1 cellular context compared by ENCODE assay signal in the genomic region with DNA sequence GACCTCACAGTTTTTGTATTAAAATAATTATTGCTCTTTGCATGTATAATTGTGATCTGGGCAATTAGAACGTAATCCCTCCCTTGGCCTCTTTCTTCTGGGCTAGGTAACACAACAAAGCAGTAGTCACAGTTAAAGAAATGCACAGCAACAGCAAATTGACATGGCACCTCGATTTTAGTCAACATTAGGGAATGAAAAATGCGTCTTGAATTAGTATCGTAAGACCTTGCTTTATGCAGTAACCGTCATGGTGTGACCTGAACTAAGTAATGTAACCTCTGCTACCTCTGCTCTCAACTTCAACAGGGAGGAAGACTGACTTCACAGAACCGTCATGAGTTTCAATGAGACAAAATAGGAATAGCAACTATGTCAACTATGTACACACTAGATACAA.
TF ChIP-seq lines count a peak whose summit lies in the region.

No MANE protein-coding gene starts in this region.

TF ChIP-seq in K562, 482 proteins besides CTCF, POLR2A, EP300 and RAD21 (continued from another document):
- TF ChIP-seq, protein P1, sequence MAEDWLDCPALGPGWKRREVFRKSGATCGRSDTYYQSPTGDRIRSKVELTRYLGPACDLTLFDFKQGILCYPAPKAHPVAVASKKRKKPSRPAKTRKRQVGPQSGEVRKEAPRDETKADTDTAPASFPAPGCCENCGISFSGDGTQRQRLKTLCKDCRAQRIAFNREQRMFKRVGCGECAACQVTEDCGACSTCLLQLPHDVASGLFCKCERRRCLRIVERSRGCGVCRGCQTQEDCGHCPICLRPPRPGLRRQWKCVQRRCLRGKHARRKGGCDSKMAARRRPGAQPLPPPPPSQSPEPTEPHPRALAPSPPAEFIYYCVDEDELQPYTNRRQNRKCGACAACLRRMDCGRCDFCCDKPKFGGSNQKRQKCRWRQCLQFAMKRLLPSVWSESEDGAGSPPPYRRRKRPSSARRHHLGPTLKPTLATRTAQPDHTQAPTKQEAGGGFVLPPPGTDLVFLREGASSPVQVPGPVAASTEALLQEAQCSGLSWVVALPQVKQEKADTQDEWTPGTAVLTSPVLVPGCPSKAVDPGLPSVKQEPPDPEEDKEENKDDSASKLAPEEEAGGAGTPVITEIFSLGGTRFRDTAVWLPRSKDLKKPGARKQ (CRISPR knock-in tag; IDR thresholded peaks at IDR 0.05) = 0 out of 2 replicates have a peak, but pooled peaks have one; percentile 25
- 0 out of 2 replicates have a peak, but pooled peaks have one; percentile 8 for TF ChIP-seq ILK (tag; IDR thresholded peaks at IDR 0.05; ENCODE audit: borderline replicate concordance, low read depth)
